ENCODE assay signal across 2 cellular contexts in the genomic region with DNA sequence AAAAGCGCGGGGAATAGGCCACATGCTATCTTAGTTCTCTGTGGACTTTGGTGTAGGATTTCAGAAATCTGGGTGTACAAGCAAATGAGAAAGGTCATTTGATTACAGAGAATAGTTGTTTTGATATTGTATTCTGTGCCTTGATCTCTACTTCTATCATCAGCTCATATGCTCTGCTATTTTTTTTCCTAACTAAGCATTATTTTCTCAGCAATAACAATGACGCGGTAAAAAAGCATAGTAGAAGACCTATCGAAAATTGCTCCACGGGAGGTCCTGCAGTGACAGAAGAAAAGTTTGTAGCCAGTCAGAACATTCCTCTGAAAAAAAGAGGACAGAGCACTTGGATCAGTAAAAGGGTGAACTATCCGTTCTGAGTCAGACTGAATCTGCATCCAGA.
TF ChIP-seq lines count a peak whose summit lies in the region.

No MANE protein-coding gene starts in this region.

TF ChIP-seq in IMR-90, 13 proteins besides CTCF, POLR2A, EP300 and RAD21:
- peak; percentile 20; the same call in 1 of the 2 replicates for TF ChIP-seq MAFK (IDR thresholded peaks at IDR 0.05; ENCODE audit: low read depth, low read length)
- TF ChIP-seq CEBPB (IDR thresholded peaks at IDR 0.05; ENCODE audit: low read depth, low read length): no peak

TF ChIP-seq in endothelial cell of umbilical vein, 7 proteins besides CTCF, POLR2A, EP300 and RAD21:
- TF ChIP-seq GATA2 (IDR thresholded peaks at IDR 0.05; ENCODE audit: insufficient read depth, insufficient read length, low read depth, low read length) (no peak), EZH2 (IDR thresholded peaks at IDR 0.05; ENCODE audit: borderline replicate concordance, low read depth, low read length, severe bottlenecking) (no peak), JUN (IDR thresholded peaks at IDR 0.05; ENCODE audit: borderline replicate concordance, insufficient read depth, insufficient read length, low read depth) (no peak), POLR2AphosphoS5 (IDR thresholded peaks at IDR 0.05; ENCODE audit: insufficient read depth, low read depth, low read length) (no peak), FOS (IDR thresholded peaks at IDR 0.05; ENCODE audit: borderline replicate concordance, insufficient read depth, low read length) (no peak), MYC (IDR thresholded peaks at IDR 0.05; ENCODE audit: low read depth, low read length) (no peak)
- TF ChIP-seq, protein P1, sequence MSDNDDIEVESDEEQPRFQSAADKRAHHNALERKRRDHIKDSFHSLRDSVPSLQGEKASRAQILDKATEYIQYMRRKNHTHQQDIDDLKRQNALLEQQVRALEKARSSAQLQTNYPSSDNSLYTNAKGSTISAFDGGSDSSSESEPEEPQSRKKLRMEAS (IDR thresholded peaks at IDR 0.05; ENCODE audit: insufficient read depth, insufficient read length): no peak
